14 cellular contexts compared by ENCODE assay signal in the genomic region with DNA sequence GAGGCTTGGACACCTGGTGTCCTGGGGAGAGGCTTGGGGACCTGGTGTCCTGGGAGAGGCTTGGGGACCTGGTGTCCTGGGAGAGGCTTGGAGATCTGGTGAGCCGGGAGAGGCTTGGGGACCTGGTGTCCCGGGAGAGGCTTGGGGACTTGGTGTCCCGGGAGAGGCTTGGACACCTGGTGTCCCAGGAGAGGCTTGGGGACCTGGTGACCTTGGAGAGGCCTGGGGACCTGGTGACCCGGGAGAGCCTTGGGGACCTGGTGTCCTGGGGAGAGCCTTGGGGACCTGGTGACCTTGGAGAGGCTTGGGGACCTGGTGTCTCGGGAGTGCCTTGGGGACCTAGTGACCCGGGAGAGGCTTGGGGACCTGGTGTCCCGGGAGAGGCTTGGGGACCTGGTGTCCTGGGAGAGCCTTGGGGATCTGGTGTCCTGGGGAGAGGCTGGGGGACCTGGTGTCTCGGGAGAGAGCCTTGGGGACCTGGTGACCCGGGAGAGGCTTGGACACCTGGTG. TPM values are rescaled to one million over a fixed set of nuclear protein-coding genes. Genes with fewer than 3 reads are reported as not detected.
DNase-seq lines count a peak whose midpoint lies in the region; ATAC-seq, FAIRE-seq and TF ChIP-seq lines count a peak whose summit lies in the region.
"Not testable (repeated sequence)": the region's sequence is repeated elsewhere in the genome, so short reads cannot be mapped to it uniquely, and the experiment has no call there.
"Had no signal": no experiment of that assay in that cellular context is flagged by ENCODE, and none has a peak within 500 bp of the region (broad histone marks: within the 10 kb centered on the region; RNA-seq: fewer than 3 reads in every experiment).

No MANE protein-coding gene starts in this region.

- H3K9ac ChIP-seq in K562 (ENCODE audit: insufficient read depth in 1 of 2, low read depth in 2 of 2, low read length in 2 of 2), result not testable (repeated sequence)

- CTCF ChIA-PET in K562 (lab: Yijun Ruan, JAX; ENCODE audit: low intra/inter-chr PET ratio), result not testable (repeated sequence)

- not testable (repeated sequence) for TF ChIP-seq EP300 in K562 (IDR thresholded peaks at IDR 0.05; ENCODE audit: low read length)

- not testable (repeated sequence) for H3K9me1 ChIP-seq in K562 (ENCODE audit: control insufficient read depth, insufficient read depth, low read length)

- not testable (repeated sequence) for TF ChIP-seq CTCF in K562 (IDR thresholded peaks at IDR 0.05 in 2 of 3, conservative IDR thresholded peaks at IDR 0.05 in 1 of 3; ENCODE audit: insufficient read depth in 2 of 3, low read depth in 1 of 3, low read length in 3 of 3); osteocyte (IDR thresholded peaks at IDR 0.05); vagina (IDR thresholded peaks at IDR 0.05)

- not testable (repeated sequence) for TF ChIP-seq POLR2A in K562 (conservative IDR thresholded peaks at IDR 0.05); vagina (IDR thresholded peaks at IDR 0.05)

- not testable (repeated sequence) for H3K4me2 ChIP-seq in K562 (ENCODE audit: insufficient read depth, low read length)

- not testable (repeated sequence) for H3K36me3 ChIP-seq in K562 (ENCODE audit: control insufficient read depth, insufficient read depth, low read length); vagina

- H3K27me3 Mint-ChIP-seq in T-helper 17 cell, result peaks cover 29% of the 10 kb centered on the region
- H3K27me3 Mint-ChIP-seq in osteocyte (ENCODE audit: unreplicated experiment), result peaks cover 29% of the 10 kb centered on the region
- H3K27me3 Mint-ChIP-seq in stimulated activated naive B cell treated with anti-CD40 and anti-IgM and Interleukin-4, amounts not matched to agents 10 μg/mL and 1 μg/mL and 100 μg/mL, for 72 hours, result peaks cover 62 to 68% of the 10 kb centered on the region in 2 donors

- not testable (repeated sequence) for H3K36me3 Mint-ChIP-seq in T-helper 17 cell (ENCODE audit: low read depth); osteocyte (ENCODE audit: unreplicated experiment); stimulated activated naive B cell treated with anti-CD40 and anti-IgM and Interleukin-4, amounts not matched to agents 10 μg/mL and 1 μg/mL and 100 μg/mL, for 72 hours

- not testable (repeated sequence) for FAIRE-seq in K562 (lab: Jason Lieb, UNC)

- intact Hi-C loops in K562 (cut with micrococcal nuclease); cardiac septum (cut with DNase I); vagina (cut with DNase I): not testable (repeated sequence)

- not testable (repeated sequence) for H3K27me3 ChIP-seq in K562 (ENCODE audit: control insufficient read depth in 2 of 2, insufficient read depth in 2 of 2, low read length in 2 of 2); vagina

- peak; percentile 15 for DNase-seq in EH (ENCODE audit: low read depth)
- not testable (repeated sequence) for DNase-seq in T-helper 17 cell; K562 (ENCODE audit: extremely low read depth in 1 of 4, low spot score in 3 of 4); stimulated activated naive B cell treated with anti-CD40 and anti-IgM and Interleukin-4, amounts not matched to agents 10 μg/mL and 1 μg/mL and 100 μg/mL, for 72 hours
- peak; percentile 38 for DNase-seq in cardiac septum (ENCODE audit: low spot score)
- DNase-seq in mucosa of gallbladder (ENCODE audit: low spot score), result peak; percentile 0
- peak; percentile 76 for DNase-seq in osteocyte (ENCODE audit: extremely low spot score, unreplicated experiment)
- peak; percentile 67 to 79 for DNase-seq in vagina (ENCODE audit: extremely low spot score in 2 of 2)

- BruUV-seq in K562 (replicated peaks; lab: Mats Ljungman, UMichigan), result not testable (repeated sequence)

- H3K4me3 Mint-ChIP-seq in T-helper 17 cell; osteocyte (ENCODE audit: unreplicated experiment); stimulated activated naive B cell treated with anti-CD40 and anti-IgM and Interleukin-4, amounts not matched to agents 10 μg/mL and 1 μg/mL and 100 μg/mL, for 72 hours: not testable (repeated sequence)

- not testable (repeated sequence) for H3K79me2 ChIP-seq in K562 (ENCODE audit: control insufficient read depth, insufficient read depth, low read length)

- H3K9me3 ChIP-seq in T-helper 17 cell (ENCODE audit: control insufficient read depth, low read length, poor library complexity, severe bottlenecking); K562 (replicated peaks; ENCODE audit: control insufficient read depth, insufficient read depth, low read depth, low read length); vagina: not testable (repeated sequence)

- not testable (repeated sequence) for H3K27ac ChIP-seq in K562 (ENCODE audit: extremely low read depth, low read depth, low read length); vagina

- not testable (repeated sequence) for H3K4me1 ChIP-seq in K562 (replicated peaks in 1 of 2; ENCODE audit: control insufficient read depth in 2 of 2, insufficient read depth in 2 of 2, low read length in 2 of 2); vagina

- H3K4me3 ChIP-seq in K562, vagina: not testable (repeated sequence)

- in situ Hi-C loops in K562 (cut with MboI), result not testable (repeated sequence)

- ATAC-seq in T-helper 17 cell; K562; stimulated activated naive B cell treated with anti-CD40 and anti-IgM and Interleukin-4, amounts not matched to agents 10 μg/mL and 1 μg/mL and 100 μg/mL, for 72 hours (replicated peaks): not testable (repeated sequence)

- not testable (repeated sequence) for H3K4me1 Mint-ChIP-seq in T-helper 17 cell; osteocyte (ENCODE audit: unreplicated experiment); stimulated activated naive B cell treated with anti-CD40 and anti-IgM and Interleukin-4, amounts not matched to agents 10 μg/mL and 1 μg/mL and 100 μg/mL, for 72 hours

- POLR2A ChIA-PET in K562 (lab: Yijun Ruan, JAX), result not testable (repeated sequence)

- H3K27ac Mint-ChIP-seq in T-helper 17 cell, result peak overlapping the region; percentile 59
- not testable (repeated sequence) for H3K27ac Mint-ChIP-seq in osteocyte (ENCODE audit: unreplicated experiment)
- peak overlapping the region; percentile 59 for H3K27ac Mint-ChIP-seq in stimulated activated naive B cell treated with anti-CD40 and anti-IgM and Interleukin-4, amounts not matched to agents 10 μg/mL and 1 μg/mL and 100 μg/mL, for 72 hours

- WGBS in K562 (ENCODE audit: insufficient coverage, low coverage, missing lambda C conversion rate), result 10% methylated on average over 4 of the region's 9 CpGs

- H4K20me1 ChIP-seq in K562 (replicated peaks; ENCODE audit: control insufficient read depth, insufficient read depth, low read length), result not testable (repeated sequence)

- TF ChIP-seq RAD21 in K562 (CRISPR knock-in tag; conservative IDR thresholded peaks at IDR 0.05 in 1 of 2, IDR thresholded peaks at IDR 0.05 in 1 of 2), result not testable (repeated sequence)

- not testable (repeated sequence) for H3K9me3 Mint-ChIP-seq in osteocyte (ENCODE audit: unreplicated experiment); stimulated activated naive B cell treated with anti-CD40 and anti-IgM and Interleukin-4, amounts not matched to agents 10 μg/mL and 1 μg/mL and 100 μg/mL, for 72 hours

- H2AFZ ChIP-seq in K562 (ENCODE audit: low read depth, low read length), result not testable (repeated sequence)

TF ChIP-seq in K562, 482 proteins besides CTCF, POLR2A, EP300 and RAD21:
- TF ChIP-seq HDAC6 (IDR thresholded peaks at IDR 0.05; ENCODE audit: low read depth, low read length), result peak; percentile 73; the same call in 1 of the 2 replicates

RNA-seq across cellular contexts. Expression of a gene that starts 12.7 kb away (rescaled TPM):
- total RNA-seq in T-helper 17 cell (not detected), K562 (2014; rRNA removed) (not detected in 2 replicates), K562 (2014; rRNA removed; fragmentation: Illumina TruSeq; extraction: Trizol) (not detected in 2 replicates), K562 (2015; rRNA removed; fragmentation: Illumina TruSeq; extraction: Trizol) (not detected in 2 replicates), K562 (2021) (not detected in 2 replicates), cardiac septum (0.11 TPM), mucosa of gallbladder (not detected), osteocyte (0.21 TPM in 1 of 2 replicates, not detected in the other), vagina (not detected)
- not detected in 2 replicates for total RNA-seq in K562 (2011; cell fraction: chromatin; rRNA removed; ENCODE audit: low replicate concordance)
- not detected in 2 replicates for total RNA-seq in K562 (2011; cell fraction: nucleolus; rRNA removed)
- total RNA-seq in K562 (2011; cell fraction: nucleoplasm; rRNA removed), result not detected in 2 replicates
- polyA plus RNA-seq in K562 (2011; rRNA removed) (not detected in 2 replicates), K562 (2014; fragmentation: Illumina TruSeq; extraction: Trizol) (not detected in 2 replicates), K562 (2014; fragmentation: Nextera tagmentation; extraction: Ambion mirVana) (not detected), K562 (2014; rRNA removed) (not detected in 2 replicates)
- not detected in 2 replicates for polyA plus RNA-seq in K562 (2011; cell fraction: cytosol; rRNA removed)
- polyA plus RNA-seq in K562 (2011; cell fraction: nucleus; rRNA removed), result not detected in 2 replicates
- polyA plus RNA-seq in K562 (2012), result not detected in 2 replicates
- polyA minus RNA-seq in K562 (2011; rRNA and poly(A)+ RNA removed), result not detected in 2 replicates
- not detected in 2 replicates for polyA minus RNA-seq in K562 (2011; cell fraction: cytosol; rRNA and poly(A)+ RNA removed)
- not detected in 2 replicates for polyA minus RNA-seq in K562 (2011; cell fraction: nucleus; rRNA and poly(A)+ RNA removed)
- total RNA-seq: A172; A673; CD4-positive, CD25-positive, alpha-beta regulatory T cell; CD8-positive, alpha-beta T cell; G401; GM23338 had no signal
- polyA plus RNA-seq: CD4-positive, CD25-positive, alpha-beta regulatory T cell; GM23338 had no signal
